Comparison of ENCODE assay signal across 9 cellular contexts in the genomic region with DNA sequence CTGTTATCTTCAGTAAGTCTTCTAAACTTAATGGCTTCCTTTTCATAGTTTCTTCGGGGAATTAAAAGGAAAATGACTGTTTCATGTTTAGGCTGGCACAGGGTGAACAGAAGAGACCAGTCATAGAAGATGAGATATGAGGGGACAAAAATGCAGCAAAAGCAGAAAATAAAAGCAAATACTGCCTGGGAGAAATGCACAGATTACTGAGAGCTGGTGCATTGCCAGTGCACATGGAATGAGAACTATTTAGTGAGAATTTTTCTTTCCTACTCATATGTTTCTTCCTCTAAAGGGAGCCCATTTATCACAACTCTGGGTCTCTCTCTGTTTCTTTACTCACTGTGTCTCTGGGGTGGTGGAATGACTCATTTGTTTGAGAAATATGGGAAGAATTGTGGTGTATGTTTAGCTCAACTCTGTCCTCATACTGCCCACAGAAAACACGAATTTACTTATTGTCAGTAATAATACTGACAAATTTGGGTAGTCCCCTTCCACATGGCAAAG. TPM values are rescaled to one million over a fixed set of nuclear protein-coding genes. Genes with fewer than 3 reads are reported as not detected.
A peak's percentile ranks its signal among the peaks of the same experiment; 100 is the strongest.
DNase-seq lines count a peak whose midpoint lies in the region; ATAC-seq and TF ChIP-seq lines count a peak whose summit lies in the region.
"Had no signal": no experiment of that assay in that cellular context is flagged by ENCODE, and none has a peak within 500 bp of the region (broad histone marks: within the 10 kb centered on the region; RNA-seq: fewer than 3 reads in every experiment).

No MANE protein-coding gene starts in this region.

- H3K4me1 ChIP-seq in mucosa of descending colon (ENCODE audit: low read depth), result no peaks in the 10 kb centered on the region

- peak; percentile 99 for DNase-seq in EH (ENCODE audit: low read depth)
- peak; percentile 43 for DNase-seq in HFF-Myc (ENCODE audit: extremely low read depth, low read depth)
- peak; percentile 92 for DNase-seq in astrocyte of the hippocampus (ENCODE audit: low read depth, low spot score)
- no peak for DNase-seq in mucosa of descending colon
- DNase-seq in NCI-H1417 (lab: John Stamatoyannopoulos, UW), result no peak
- DNase-seq in SHP77 treated with DMSO at 0.1 percent for 48 hours (lab: John Stamatoyannopoulos, UW), result no peak
- no peak for DNase-seq in left colon
- DNase-seq in medulla oblongata (ENCODE audit: extremely low spot score), result no peak
- DNase-seq: NCI-H1048 had no signal

- no peak for TF ChIP-seq CTCF in HFF-Myc (IDR thresholded peaks at IDR 0.05; ENCODE audit: low read depth, low read length, missing control alignments)
- TF ChIP-seq CTCF in mucosa of descending colon (IDR thresholded peaks at IDR 0.05), result no peak

- H3K4me3 ChIP-seq in HFF-Myc (replicated peaks; ENCODE audit: low read depth, low read length), result no peak overlapping the region
- no peak overlapping the region for H3K4me3 ChIP-seq in mucosa of descending colon

- H3K9me3 ChIP-seq in mucosa of descending colon, result no peaks in the 10 kb centered on the region

- no peaks in the 10 kb centered on the region for H3K36me3 ChIP-seq in mucosa of descending colon (ENCODE audit: low read depth)

- intact Hi-C loops in mucosa of descending colon (cut with DNase I, micrococcal nuclease) (no loop called here), left colon (cut with DNase I, micrococcal nuclease) (no loop called here)

- ATAC-seq in mucosa of descending colon (peak; percentile 48), left colon (no peak)

RNA-seq across cellular contexts. Expression of a gene that starts 25.9 kb away (rescaled TPM):
- total RNA-seq in mucosa of descending colon (under 1 TPM in 1 of 3 donors, not detected in 2; 0.31 TPM), left colon (not detected)

Comparison
In these comparisons a context has a peak if more than half of its experiments do, and no peak if none do; other contexts are left out.
1. DNase-seq: peak in EH (single experiment), HFF-Myc (single experiment) and astrocyte of the hippocampus (single experiment); none in mucosa of descending colon (0 of 3), NCI-H1417 (0 of 3), SHP77 treated with DMSO at 0.1 percent for 48 hours (single experiment), left colon (0 of 2) and medulla oblongata (single experiment).